1 cellular context compared by ENCODE assay signal in the genomic region with DNA sequence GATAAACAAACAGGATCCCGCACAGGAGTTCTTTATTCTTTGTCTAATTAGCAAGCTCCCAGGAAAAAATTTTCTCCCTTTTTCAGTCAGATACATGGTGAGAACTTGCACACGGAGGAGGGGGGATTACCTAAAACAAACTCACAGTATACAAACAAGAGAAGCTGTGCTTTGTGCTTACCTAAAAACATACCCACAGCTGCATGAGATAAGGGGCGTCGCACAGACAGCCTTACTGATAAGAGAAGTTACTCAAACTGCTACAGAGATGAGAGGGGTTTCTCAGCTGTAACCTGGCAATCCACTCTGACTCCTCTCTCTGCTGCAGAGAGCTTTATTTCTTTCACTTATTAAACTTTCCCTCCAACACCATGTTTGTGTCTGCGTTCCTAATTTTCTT.
TF ChIP-seq lines count a peak whose summit lies in the region.

No MANE protein-coding gene starts in this region.

TF ChIP-seq in GM23338, 12 proteins besides CTCF, POLR2A, EP300 and RAD21 (continued from another document):
- TF ChIP-seq, protein P1, sequence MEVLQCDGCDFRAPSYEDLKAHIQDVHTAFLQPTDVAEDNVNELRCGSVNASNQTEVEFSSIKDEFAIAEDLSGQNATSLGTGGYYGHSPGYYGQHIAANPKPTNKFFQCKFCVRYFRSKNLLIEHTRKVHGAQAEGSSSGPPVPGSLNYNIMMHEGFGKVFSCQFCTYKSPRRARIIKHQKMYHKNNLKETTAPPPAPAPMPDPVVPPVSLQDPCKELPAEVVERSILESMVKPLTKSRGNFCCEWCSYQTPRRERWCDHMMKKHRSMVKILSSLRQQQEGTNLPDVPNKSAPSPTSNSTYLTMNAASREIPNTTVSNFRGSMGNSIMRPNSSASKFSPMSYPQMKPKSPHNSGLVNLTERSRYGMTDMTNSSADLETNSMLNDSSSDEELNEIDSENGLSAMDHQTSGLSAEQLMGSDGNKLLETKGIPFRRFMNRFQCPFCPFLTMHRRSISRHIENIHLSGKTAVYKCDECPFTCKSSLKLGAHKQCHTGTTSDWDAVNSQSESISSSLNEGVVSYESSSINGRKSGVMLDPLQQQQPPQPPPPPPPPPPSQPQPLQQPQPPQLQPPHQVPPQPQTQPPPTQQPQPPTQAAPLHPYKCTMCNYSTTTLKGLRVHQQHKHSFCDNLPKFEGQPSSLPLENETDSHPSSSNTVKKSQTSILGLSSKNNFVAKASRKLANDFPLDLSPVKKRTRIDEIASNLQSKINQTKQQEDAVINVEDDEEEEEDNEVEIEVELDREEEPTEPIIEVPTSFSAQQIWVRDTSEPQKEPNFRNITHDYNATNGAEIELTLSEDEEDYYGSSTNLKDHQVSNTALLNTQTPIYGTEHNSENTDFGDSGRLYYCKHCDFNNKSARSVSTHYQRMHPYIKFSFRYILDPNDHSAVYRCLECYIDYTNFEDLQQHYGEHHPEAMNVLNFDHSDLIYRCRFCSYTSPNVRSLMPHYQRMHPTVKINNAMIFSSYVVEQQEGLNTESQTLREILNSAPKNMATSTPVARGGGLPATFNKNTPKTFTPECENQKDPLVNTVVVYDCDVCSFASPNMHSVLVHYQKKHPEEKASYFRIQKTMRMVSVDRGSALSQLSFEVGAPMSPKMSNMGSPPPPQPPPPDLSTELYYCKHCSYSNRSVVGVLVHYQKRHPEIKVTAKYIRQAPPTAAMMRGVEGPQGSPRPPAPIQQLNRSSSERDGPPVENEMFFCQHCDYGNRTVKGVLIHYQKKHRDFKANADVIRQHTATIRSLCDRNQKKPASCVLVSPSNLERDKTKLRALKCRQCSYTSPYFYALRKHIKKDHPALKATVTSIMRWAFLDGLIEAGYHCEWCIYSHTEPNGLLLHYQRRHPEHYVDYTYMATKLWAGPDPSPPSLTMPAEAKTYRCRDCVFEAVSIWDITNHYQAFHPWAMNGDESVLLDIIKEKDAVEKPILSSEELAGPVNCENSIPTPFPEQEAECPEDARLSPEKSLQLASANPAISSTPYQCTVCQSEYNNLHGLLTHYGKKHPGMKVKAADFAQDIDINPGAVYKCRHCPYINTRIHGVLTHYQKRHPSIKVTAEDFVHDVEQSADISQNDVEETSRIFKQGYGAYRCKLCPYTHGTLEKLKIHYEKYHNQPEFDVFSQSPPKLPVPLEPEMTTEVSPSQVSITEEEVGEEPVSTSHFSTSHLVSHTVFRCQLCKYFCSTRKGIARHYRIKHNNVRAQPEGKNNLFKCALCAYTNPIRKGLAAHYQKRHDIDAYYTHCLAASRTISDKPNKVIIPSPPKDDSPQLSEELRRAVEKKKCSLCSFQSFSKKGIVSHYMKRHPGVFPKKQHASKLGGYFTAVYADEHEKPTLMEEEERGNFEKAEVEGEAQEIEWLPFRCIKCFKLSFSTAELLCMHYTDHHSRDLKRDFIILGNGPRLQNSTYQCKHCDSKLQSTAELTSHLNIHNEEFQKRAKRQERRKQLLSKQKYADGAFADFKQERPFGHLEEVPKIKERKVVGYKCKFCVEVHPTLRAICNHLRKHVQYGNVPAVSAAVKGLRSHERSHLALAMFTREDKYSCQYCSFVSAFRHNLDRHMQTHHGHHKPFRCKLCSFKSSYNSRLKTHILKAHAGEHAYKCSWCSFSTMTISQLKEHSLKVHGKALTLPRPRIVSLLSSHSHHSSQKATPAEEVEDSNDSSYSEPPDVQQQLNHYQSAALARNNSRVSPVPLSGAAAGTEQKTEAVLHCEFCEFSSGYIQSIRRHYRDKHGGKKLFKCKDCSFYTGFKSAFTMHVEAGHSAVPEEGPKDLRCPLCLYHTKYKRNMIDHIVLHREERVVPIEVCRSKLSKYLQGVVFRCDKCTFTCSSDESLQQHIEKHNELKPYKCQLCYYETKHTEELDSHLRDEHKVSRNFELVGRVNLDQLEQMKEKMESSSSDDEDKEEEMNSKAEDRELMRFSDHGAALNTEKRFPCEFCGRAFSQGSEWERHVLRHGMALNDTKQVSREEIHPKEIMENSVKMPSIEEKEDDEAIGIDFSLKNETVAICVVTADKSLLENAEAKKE (CRISPR knock-in tag; IDR thresholded peaks at IDR 0.05), result no peak
- TF ChIP-seq NANOG (IDR thresholded peaks at IDR 0.05; ENCODE audit: borderline replicate concordance), result no peak
- no peak for TF ChIP-seq ZNF331 (CRISPR knock-in tag; IDR thresholded peaks at IDR 0.05; ENCODE audit: low read depth)
- TF ChIP-seq, protein P2, sequence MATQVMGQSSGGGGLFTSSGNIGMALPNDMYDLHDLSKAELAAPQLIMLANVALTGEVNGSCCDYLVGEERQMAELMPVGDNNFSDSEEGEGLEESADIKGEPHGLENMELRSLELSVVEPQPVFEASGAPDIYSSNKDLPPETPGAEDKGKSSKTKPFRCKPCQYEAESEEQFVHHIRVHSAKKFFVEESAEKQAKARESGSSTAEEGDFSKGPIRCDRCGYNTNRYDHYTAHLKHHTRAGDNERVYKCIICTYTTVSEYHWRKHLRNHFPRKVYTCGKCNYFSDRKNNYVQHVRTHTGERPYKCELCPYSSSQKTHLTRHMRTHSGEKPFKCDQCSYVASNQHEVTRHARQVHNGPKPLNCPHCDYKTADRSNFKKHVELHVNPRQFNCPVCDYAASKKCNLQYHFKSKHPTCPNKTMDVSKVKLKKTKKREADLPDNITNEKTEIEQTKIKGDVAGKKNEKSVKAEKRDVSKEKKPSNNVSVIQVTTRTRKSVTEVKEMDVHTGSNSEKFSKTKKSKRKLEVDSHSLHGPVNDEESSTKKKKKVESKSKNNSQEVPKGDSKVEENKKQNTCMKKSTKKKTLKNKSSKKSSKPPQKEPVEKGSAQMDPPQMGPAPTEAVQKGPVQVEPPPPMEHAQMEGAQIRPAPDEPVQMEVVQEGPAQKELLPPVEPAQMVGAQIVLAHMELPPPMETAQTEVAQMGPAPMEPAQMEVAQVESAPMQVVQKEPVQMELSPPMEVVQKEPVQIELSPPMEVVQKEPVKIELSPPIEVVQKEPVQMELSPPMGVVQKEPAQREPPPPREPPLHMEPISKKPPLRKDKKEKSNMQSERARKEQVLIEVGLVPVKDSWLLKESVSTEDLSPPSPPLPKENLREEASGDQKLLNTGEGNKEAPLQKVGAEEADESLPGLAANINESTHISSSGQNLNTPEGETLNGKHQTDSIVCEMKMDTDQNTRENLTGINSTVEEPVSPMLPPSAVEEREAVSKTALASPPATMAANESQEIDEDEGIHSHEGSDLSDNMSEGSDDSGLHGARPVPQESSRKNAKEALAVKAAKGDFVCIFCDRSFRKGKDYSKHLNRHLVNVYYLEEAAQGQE (IDR thresholded peaks at IDR 0.05; ENCODE audit: unreplicated experiment), result no peak
- TF ChIP-seq CREB1 (CRISPR knock-in tag; IDR thresholded peaks at IDR 0.05; ENCODE audit: low read depth), result no peak
- no peak for TF ChIP-seq POLR2AphosphoS5 (IDR thresholded peaks at IDR 0.05; ENCODE audit: low read depth)
- TF ChIP-seq, protein P3, sequence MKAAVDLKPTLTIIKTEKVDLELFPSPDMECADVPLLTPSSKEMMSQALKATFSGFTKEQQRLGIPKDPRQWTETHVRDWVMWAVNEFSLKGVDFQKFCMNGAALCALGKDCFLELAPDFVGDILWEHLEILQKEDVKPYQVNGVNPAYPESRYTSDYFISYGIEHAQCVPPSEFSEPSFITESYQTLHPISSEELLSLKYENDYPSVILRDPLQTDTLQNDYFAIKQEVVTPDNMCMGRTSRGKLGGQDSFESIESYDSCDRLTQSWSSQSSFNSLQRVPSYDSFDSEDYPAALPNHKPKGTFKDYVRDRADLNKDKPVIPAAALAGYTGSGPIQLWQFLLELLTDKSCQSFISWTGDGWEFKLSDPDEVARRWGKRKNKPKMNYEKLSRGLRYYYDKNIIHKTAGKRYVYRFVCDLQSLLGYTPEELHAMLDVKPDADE (IDR thresholded peaks at IDR 0.05), result no peak
- no peak for TF ChIP-seq STAT1 (IDR thresholded peaks at IDR 0.05; ENCODE audit: unreplicated experiment)
